ENCODE assay signal across 9 cellular contexts in the genomic region with DNA sequence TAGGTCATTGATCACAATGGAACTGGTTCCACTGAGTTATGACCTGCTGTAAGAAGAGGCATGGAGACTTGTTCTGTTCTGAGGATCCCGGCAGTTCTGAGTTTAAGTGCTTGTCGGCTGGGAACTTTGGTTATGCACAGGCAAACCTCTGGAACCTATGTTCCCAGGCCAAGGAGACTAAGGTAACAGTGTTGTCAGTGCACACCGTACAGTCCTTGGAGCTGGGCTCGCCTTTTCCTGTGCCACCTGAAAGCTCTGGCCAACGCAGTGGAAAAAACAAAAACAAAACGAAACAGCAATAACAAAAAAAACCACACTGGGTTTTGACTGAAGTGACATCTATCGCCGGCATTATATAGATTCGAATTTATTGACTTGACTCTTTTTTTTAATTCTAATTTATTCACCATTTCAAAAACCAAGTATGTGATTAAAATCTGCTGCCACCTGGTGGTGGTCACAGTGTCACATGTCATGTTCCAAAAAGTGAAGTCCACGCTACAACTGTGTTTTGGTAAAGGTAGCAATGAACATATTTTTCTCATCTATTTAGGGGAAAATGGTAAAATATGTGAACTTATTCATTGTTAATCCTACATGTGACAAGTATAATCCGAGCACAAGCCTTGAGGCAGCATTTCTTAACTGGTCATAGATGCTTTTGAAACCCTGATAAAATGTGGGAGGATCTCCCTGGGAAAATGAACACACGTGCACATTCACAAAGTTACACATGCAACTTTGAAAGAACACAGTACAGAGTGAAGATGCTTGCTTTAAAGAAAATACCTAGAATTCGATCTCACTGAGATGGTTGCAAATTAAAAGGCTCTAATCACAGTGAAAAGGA.
DNase-seq lines count a peak whose midpoint lies in the region; ATAC-seq and TF ChIP-seq lines count a peak whose summit lies in the region.
"Had no signal": no experiment of that assay in that cellular context is flagged by ENCODE, and none has a peak within 500 bp of the region (broad histone marks: within the 10 kb centered on the region; RNA-seq: fewer than 3 reads in every experiment).

No MANE protein-coding gene starts in this region.

- H3K36me3 Mint-ChIP-seq in activated T-cell treated with anti-CD3 and anti-CD28 coated beads, Interleukin-2, amount 50 U/mL, for 4 hours (ENCODE audit: insufficient read depth): no peaks in the 10 kb centered on the region
- H3K36me3 Mint-ChIP-seq: activated naive CD8-positive, alpha-beta T cell treated with anti-CD3 and anti-CD28 coated beads, Interleukin-2, amount 10 ng/mL, durations not matched to agents 7 days and 5 days had no signal

- no peaks in the 10 kb centered on the region for H3K36me3 ChIP-seq in testis (ENCODE audit: low read depth, missing control alignments)

- TF ChIP-seq CTCF in testis (IDR thresholded peaks at IDR 0.05): peak; percentile 85 to 88 (median 86)

- WGBS in testis, 2 donors: 59 to 62% methylated on average over 13 of the region's 13 CpGs

- H3K27ac ChIP-seq in testis: no peak overlapping the region

- intact Hi-C loops in testis (cut with DNase I; ENCODE audit: low total_unique reads): no loop called here

- no peaks in the 10 kb centered on the region for H3K4me1 ChIP-seq in testis

- no peak for ATAC-seq in activated T-cell treated with anti-CD3 and anti-CD28 coated beads, Interleukin-2, amount 50 U/mL, for 4 hours
- no peak for ATAC-seq in HG02938 (IDR thresholded peaks at IDR 0.05; ENCODE audit: unreplicated experiment)

- H3K4me1 Mint-ChIP-seq in activated T-cell treated with anti-CD3 and anti-CD28 coated beads, Interleukin-2, amount 50 U/mL, for 4 hours (ENCODE audit: low read depth): no peaks in the 10 kb centered on the region
- H3K4me1 Mint-ChIP-seq: activated naive CD8-positive, alpha-beta T cell treated with anti-CD3 and anti-CD28 coated beads, Interleukin-2, amount 10 ng/mL, durations not matched to agents 7 days and 5 days had no signal

- DNase-seq in activated T-cell treated with anti-CD3 and anti-CD28 coated beads for 1 hour (ENCODE audit: low read depth) (peak; percentile 23), NCI-H2171 (lab: John Stamatoyannopoulos, UW) (peak; percentile 6), amniotic epithelial cell (ENCODE audit: low read depth) (peak; percentile 0), kidney tubule cell (ENCODE audit: low spot score) (peak; percentile 46), testis (peak; percentile 69), GDM1 (lab: John Stamatoyannopoulos, UW) (no peak)
- no peak for DNase-seq in activated T-cell treated with anti-CD3 and anti-CD28 coated beads, Interleukin-2, amount 50 U/mL, for 4 hours
- DNase-seq: activated naive CD8-positive, alpha-beta T cell treated with anti-CD3 and anti-CD28 coated beads, Interleukin-2, amount 10 ng/mL, durations not matched to agents 7 days and 5 days had no signal

- peaks cover 6% of the 10 kb centered on the region for H3K27me3 Mint-ChIP-seq in activated T-cell treated with anti-CD3 and anti-CD28 coated beads, Interleukin-2, amount 50 U/mL, for 4 hours (ENCODE audit: low read depth)

- H3K4me3 ChIP-seq in testis: no peak overlapping the region

- peaks cover 7% of the 10 kb centered on the region for H3K9me3 Mint-ChIP-seq in activated T-cell treated with anti-CD3 and anti-CD28 coated beads, Interleukin-2, amount 50 U/mL, for 4 hours

- no peaks in the 10 kb centered on the region for H3K9me3 ChIP-seq in testis

- no peaks in the 10 kb centered on the region for H3K27me3 ChIP-seq in testis

- H3K4me3 Mint-ChIP-seq in activated T-cell treated with anti-CD3 and anti-CD28 coated beads, Interleukin-2, amount 50 U/mL, for 4 hours: no peak overlapping the region
- H3K4me3 Mint-ChIP-seq: activated naive CD8-positive, alpha-beta T cell treated with anti-CD3 and anti-CD28 coated beads, Interleukin-2, amount 10 ng/mL, durations not matched to agents 7 days and 5 days had no signal

- TF ChIP-seq POLR2A in testis (IDR thresholded peaks at IDR 0.05): no peak

Comparison
In these comparisons a context has a peak if more than half of its experiments do, and no peak if none do; other contexts are left out.
1. DNase-seq: peak in activated T-cell treated with anti-CD3 and anti-CD28 coated beads for 1 hour (single experiment), NCI-H2171 (single experiment), amniotic epithelial cell (single experiment), kidney tubule cell (single experiment) and testis (single experiment); none in activated T-cell treated with anti-CD3 and anti-CD28 coated beads, Interleukin-2, amount 50 U/mL, for 4 hours (single experiment) and GDM1 (single experiment).